ENCODE assay signal across 33 cellular contexts in genomic region chr3:184598220-184598927, GRCh38. TPM values are rescaled to one million over a fixed set of nuclear protein-coding genes. Genes with fewer than 3 reads are reported as not detected.
DNase-seq lines count a peak whose midpoint lies in the region; ATAC-seq and TF ChIP-seq lines count a peak whose summit lies in the region.
"Had no signal": no experiment of that assay in that cellular context is flagged by ENCODE, and none has a peak within 500 bp of the region (broad histone marks: within the 10 kb centered on the region; RNA-seq: fewer than 3 reads in every experiment).

No MANE protein-coding gene starts in this region.

- no peaks in the 10 kb centered on the region for H3K9me2 ChIP-seq in PC-3 (replicated peaks; ENCODE audit: low read length)

- no peaks in the 10 kb centered on the region for H3K36me3 Mint-ChIP-seq in mesothelial cell of epicardium
- no peaks in the 10 kb centered on the region for H3K36me3 Mint-ChIP-seq in activated T-helper 2 cell treated with anti-CD3 and anti-CD28 coated beads, Interferon-gamma antibody, Interleukin-2, Interleukin-4, amounts not matched to agents 10 μg/mL and 5 μg/mL and 100 μg/mL, durations not matched to agents 14 hours and 24 hours and 36 hours (ENCODE audit: low read depth)
- H3K36me3 Mint-ChIP-seq: activated naive CD8-positive, alpha-beta T cell treated with anti-CD3 and anti-CD28 coated beads for 36 hours; WTC11 had no signal

- no peaks in the 10 kb centered on the region for H3K27me3 Mint-ChIP-seq in mesothelial cell of epicardium (ENCODE audit: low read depth)
- H3K27me3 Mint-ChIP-seq in activated T-helper 2 cell treated with anti-CD3 and anti-CD28 coated beads, Interferon-gamma antibody, Interleukin-2, Interleukin-4, amounts not matched to agents 10 μg/mL and 5 μg/mL and 100 μg/mL, durations not matched to agents 14 hours and 24 hours and 36 hours (ENCODE audit: low read depth) = peaks cover 36% of the 10 kb centered on the region

- H3F3A ChIP-seq in PC-3 (ENCODE audit: low read length, unreplicated experiment) = no peaks in the 10 kb centered on the region

- H3K27ac Mint-ChIP-seq in mesothelial cell of epicardium = peak overlapping the region; percentile 87
- no peak overlapping the region for H3K27ac Mint-ChIP-seq in activated T-helper 2 cell treated with anti-CD3 and anti-CD28 coated beads, Interferon-gamma antibody, Interleukin-2, Interleukin-4, amounts not matched to agents 10 μg/mL and 5 μg/mL and 100 μg/mL, durations not matched to agents 14 hours and 24 hours and 36 hours
- H3K27ac Mint-ChIP-seq: activated CD4-positive, alpha-beta T cell treated with anti-CD3 and anti-CD28 coated beads, Interleukin-2, amount 10 ng/mL, durations not matched to agents 24 days and 14 days; activated naive CD8-positive, alpha-beta T cell treated with anti-CD3 and anti-CD28 coated beads for 36 hours; progenitor cell of endocrine pancreas; WTC11 had no signal

- no peak for TF ChIP-seq CTCF in mesothelial cell of epicardium (IDR thresholded peaks at IDR 0.05; ENCODE audit: unreplicated experiment)
- TF ChIP-seq CTCF in PC-3 (conservative IDR thresholded peaks at IDR 0.05; ENCODE audit: low read depth, low read length) = no peak

- no peak overlapping the region for H3K4me3 ChIP-seq in PC-3 (ENCODE audit: low read length)
- H3K4me3 ChIP-seq: BLaER1, coronary artery, GM12878, MG63, SJCRH30, tibial artery had no signal

- no peaks in the 10 kb centered on the region for H3K9me3 ChIP-seq in PC-3 (ENCODE audit: low read length)
- H3K9me3 ChIP-seq: BLaER1, MG63, neutrophil, SJCRH30, tibial artery had no signal

- H3K36me3 ChIP-seq in PC-3 (ENCODE audit: low read depth, low read length) = no peaks in the 10 kb centered on the region
- H3K36me3 ChIP-seq: BLaER1, MG63, neutrophil, SJCRH30, tibial artery had no signal

- no peak overlapping the region for H3K9ac ChIP-seq in PC-3 (ENCODE audit: low read length)
- H3K9ac ChIP-seq: BLaER1, KMS-11 had no signal

- BruUV-seq in PC-3 (replicated peaks; lab: Mats Ljungman, UMichigan) = no TSS peak

- H4K20me1 ChIP-seq in PC-3 (ENCODE audit: low read length) = no peaks in the 10 kb centered on the region

- no peak overlapping the region for H2AFZ ChIP-seq in PC-3 (ENCODE audit: low read length)

- no peaks in the 10 kb centered on the region for H3K79me2 ChIP-seq in PC-3 (ENCODE audit: low read length)

- CTCF ChIA-PET in PC-3 (lab: Charles Lee) = no interaction called here

- DNase-seq in AG08395 (ENCODE audit: low spot score) (peak; percentile 49), NCI-H69 (lab: John Stamatoyannopoulos, UW) (peak; percentile 22), fibroblast of peridontal ligament (ENCODE audit: extremely low read depth) (peak; percentile 10), mesothelial cell of epicardium (ENCODE audit: low spot score in 2 of 2, unreplicated experiment in 2 of 2) (no peak), OCI-M2 (lab: John Stamatoyannopoulos, UW; ENCODE audit: unreplicated experiment) (no peak), DMS 273 (lab: John Stamatoyannopoulos, UW; ENCODE audit: unreplicated experiment) (no peak), PC-3 (no peak)
- no peak for DNase-seq in activated T-helper 2 cell treated with anti-CD3 and anti-CD28 coated beads, Interferon-gamma antibody, Interleukin-2, Interleukin-4, amounts not matched to agents 10 μg/mL and 5 μg/mL and 100 μg/mL, durations not matched to agents 14 hours and 24 hours and 36 hours (ENCODE audit: low spot score)
- DNase-seq: activated CD4-positive, alpha-beta T cell treated with anti-CD3 and anti-CD28 coated beads, Interleukin-2, amount 10 ng/mL, durations not matched to agents 24 days and 14 days; activated gamma-delta T cell; activated naive CD8-positive, alpha-beta T cell treated with anti-CD3 and anti-CD28 coated beads for 36 hours; DMS153; effector memory CD4-positive, alpha-beta T cell; left colon; mesenchymal stem cell; MG63; NCI-H1105 treated with DMSO at 0.1 percent for 48 hours; NCI-H2029; NCI-H524 treated with DMSO at 0.1 percent for 48 hours; NK-92 treated with Interleukin-12 subunit alpha and Interleukin-12 subunit beta, amount 100 ng/mL, for 24 hours; SJCRH30; stimulated activated CD4-positive, alpha-beta T cell treated with anti-CD3 and anti-CD28 coated beads, Interleukin-4, amount 100 ng/mL, for 24 hours; tibial artery had no signal

- H3K4me1 Mint-ChIP-seq in mesothelial cell of epicardium = peaks cover 83% of the 10 kb centered on the region
- H3K4me1 Mint-ChIP-seq in activated T-helper 2 cell treated with anti-CD3 and anti-CD28 coated beads, Interferon-gamma antibody, Interleukin-2, Interleukin-4, amounts not matched to agents 10 μg/mL and 5 μg/mL and 100 μg/mL, durations not matched to agents 14 hours and 24 hours and 36 hours (ENCODE audit: low read depth) = no peaks in the 10 kb centered on the region

- no peak for ATAC-seq in PC-3
- ATAC-seq: GM12878, left colon, Panc1, WTC11 had no signal

- no peaks in the 10 kb centered on the region for H3K9me3 Mint-ChIP-seq in mesothelial cell of epicardium
- no peaks in the 10 kb centered on the region for H3K9me3 Mint-ChIP-seq in activated T-helper 2 cell treated with anti-CD3 and anti-CD28 coated beads, Interferon-gamma antibody, Interleukin-2, Interleukin-4, amounts not matched to agents 10 μg/mL and 5 μg/mL and 100 μg/mL, durations not matched to agents 14 hours and 24 hours and 36 hours
- H3K9me3 Mint-ChIP-seq: activated CD4-positive, alpha-beta T cell treated with anti-CD3 and anti-CD28 coated beads, Interleukin-2, amount 10 ng/mL, durations not matched to agents 24 days and 14 days; activated naive CD8-positive, alpha-beta T cell treated with anti-CD3 and anti-CD28 coated beads for 36 hours; WTC11 had no signal

- intact Hi-C loops in PC-3 (cut with micrococcal nuclease) = no loop called here
- intact Hi-C loops in activated T-helper 2 cell treated with anti-CD3 and anti-CD28 coated beads, Interferon-gamma antibody, Interleukin-2, Interleukin-4, amounts not matched to agents 10 μg/mL and 5 μg/mL and 100 μg/mL, durations not matched to agents 14 hours and 24 hours and 36 hours (cut with micrococcal nuclease) = no loop called here

- POLR2A ChIA-PET in PC-3 (lab: Charles Lee; ENCODE audit: unreplicated experiment) = no interaction called here

- H3K4me1 ChIP-seq in PC-3 (ENCODE audit: insufficient read depth, low read length) = no peaks in the 10 kb centered on the region

- H3K27me3 ChIP-seq in PC-3 (ENCODE audit: low read length) = peaks cover 14% of the 10 kb centered on the region
- H3K27me3 ChIP-seq: SJCRH30 had no signal

- no peak overlapping the region for H3K27ac ChIP-seq in PC-3 (ENCODE audit: low read length)
- H3K27ac ChIP-seq: BLaER1, coronary artery, epithelial cell of prostate, KMS-11, neutrophil, SJCRH30, tibial artery had no signal

- H3K4me2 ChIP-seq in PC-3 (ENCODE audit: low read length) = no peak overlapping the region
- H3K4me2 ChIP-seq: BLaER1, KMS-11 had no signal

- no peak overlapping the region for H3K4me3 Mint-ChIP-seq in mesothelial cell of epicardium
- H3K4me3 Mint-ChIP-seq in activated T-helper 2 cell treated with anti-CD3 and anti-CD28 coated beads, Interferon-gamma antibody, Interleukin-2, Interleukin-4, amounts not matched to agents 10 μg/mL and 5 μg/mL and 100 μg/mL, durations not matched to agents 14 hours and 24 hours and 36 hours (ENCODE audit: low read depth) = no peak overlapping the region
- H3K4me3 Mint-ChIP-seq: activated CD4-positive, alpha-beta T cell treated with anti-CD3 and anti-CD28 coated beads, Interleukin-2, amount 10 ng/mL, durations not matched to agents 24 days and 14 days; activated naive CD8-positive, alpha-beta T cell treated with anti-CD3 and anti-CD28 coated beads for 36 hours; WTC11 had no signal

RNA-seq across cellular contexts. Expression of gene EPHB3, which starts 36.8 kb away (rescaled TPM):
- total RNA-seq in mesothelial cell of epicardium (98.9 to 115 TPM (median 106 TPM) in 3 replicates), PC-3 (2014; rRNA removed) (18.2 and 23.1 TPM in 2 replicates)
- total RNA-seq in activated T-helper 2 cell treated with anti-CD3 and anti-CD28 coated beads, Interferon-gamma antibody, Interleukin-2, Interleukin-4, amounts not matched to agents 10 μg/mL and 5 μg/mL and 100 μg/mL, durations not matched to agents 14 hours and 24 hours and 36 hours = not detected in 2 replicates
- total RNA-seq: activated CD8-positive, alpha-beta memory T cell treated with anti-CD3 and anti-CD28 coated beads for 36 hours; GM12878 had no signal

Comparison
In these comparisons a context has a peak if more than half of its experiments do, and no peak if none do; other contexts are left out.
1. DNase-seq: peak in AG08395 (single experiment), NCI-H69 (single experiment) and fibroblast of peridontal ligament (single experiment); none in mesothelial cell of epicardium (0 of 2), OCI-M2 (single experiment), DMS 273 (single experiment), PC-3 (single experiment) and activated T-helper 2 cell treated with anti-CD3 and anti-CD28 coated beads, Interferon-gamma antibody, Interleukin-2, Interleukin-4, amounts not matched to agents 10 μg/mL and 5 μg/mL and 100 μg/mL, durations not matched to agents 14 hours and 24 hours and 36 hours (single experiment).
2. RNA of gene EPHB3, which starts 36.8 kb away (total RNA-seq): 98.9 to 115 TPM in mesothelial cell of epicardium and 18.2 to 23.1 TPM in PC-3; not detected in activated T-helper 2 cell treated with anti-CD3 and anti-CD28 coated beads, Interferon-gamma antibody, Interleukin-2, Interleukin-4, amounts not matched to agents 10 μg/mL and 5 μg/mL and 100 μg/mL, durations not matched to agents 14 hours and 24 hours and 36 hours; every median in the first group is over 10 times any median in the second.